19 cellular contexts compared by ENCODE assay signal in genomic region chr2:100130595-100131391, GRCh38. TPM values are rescaled to one million over a fixed set of nuclear protein-coding genes. Genes with fewer than 3 reads are reported as not detected.
DNase-seq lines count a peak whose midpoint lies in the region; ATAC-seq and TF ChIP-seq lines count a peak whose summit lies in the region.
"Had no signal": no experiment of that assay in that cellular context is flagged by ENCODE, and none has a peak within 500 bp of the region (broad histone marks: within the 10 kb centered on the region; RNA-seq: fewer than 3 reads in every experiment).

No MANE protein-coding gene starts in this region.

- DNase-seq in activated naive CD4-positive, alpha-beta T cell treated with anti-CD3 and anti-CD28 coated beads, Interleukin-2, amount 50 U/mL, for 16 hours, result no peak
- DNase-seq in endodermal cell (peak; percentile 9), OCI-M1 (lab: John Stamatoyannopoulos, UW) (no peak), GM10266 (ENCODE audit: extremely low spot score) (no peak)
- no peak for DNase-seq in activated CD8-positive, alpha-beta memory T cell treated with anti-CD3 and anti-CD28 coated beads, Interleukin-2, amount 50 U/mL, for 48 hours
- DNase-seq: AML-193; CD4-positive, alpha-beta memory T cell; DND-41; GDM1; MG63; NCI-H1092 treated with DMSO at 0.1 percent for 48 hours; NCI-H1694 treated with DMSO at 0.1 percent for 48 hours; NCI-H2171; NCI-H774; SIG-M5 had no signal

- no peaks in the 10 kb centered on the region for H3K4me1 Mint-ChIP-seq in activated naive CD4-positive, alpha-beta T cell treated with anti-CD3 and anti-CD28 coated beads, Interleukin-2, amount 50 U/mL, for 24 hours
- H3K4me1 Mint-ChIP-seq in endodermal cell, result no peaks in the 10 kb centered on the region
- H3K4me1 Mint-ChIP-seq: CD4-positive, alpha-beta memory T cell; GM23338 had no signal

- H3K27ac ChIP-seq in endodermal cell (ENCODE audit: low read depth, low read length), result no peak overlapping the region
- H3K27ac ChIP-seq: KMS-11 had no signal

- H3K36me3 Mint-ChIP-seq in activated naive CD4-positive, alpha-beta T cell treated with anti-CD3 and anti-CD28 coated beads, Interleukin-2, amount 50 U/mL, for 24 hours, result peaks cover 7% of the 10 kb centered on the region
- no peaks in the 10 kb centered on the region for H3K36me3 Mint-ChIP-seq in endodermal cell (ENCODE audit: low read depth)
- H3K36me3 Mint-ChIP-seq: CD4-positive, alpha-beta memory T cell had no signal

- no peaks in the 10 kb centered on the region for H3K36me3 ChIP-seq in endodermal cell (ENCODE audit: control insufficient read depth, insufficient read depth, low read length)
- H3K36me3 ChIP-seq: MG63 had no signal

- H3K27me3 Mint-ChIP-seq in activated naive CD4-positive, alpha-beta T cell treated with anti-CD3 and anti-CD28 coated beads, Interleukin-2, amount 50 U/mL, for 24 hours, result no peaks in the 10 kb centered on the region
- H3K27me3 Mint-ChIP-seq in endodermal cell (ENCODE audit: insufficient read depth), result peaks cover 71% of the 10 kb centered on the region
- H3K27me3 Mint-ChIP-seq: CD4-positive, alpha-beta memory T cell had no signal

- peaks cover 4% of the 10 kb centered on the region for H3K4me1 ChIP-seq in endodermal cell (ENCODE audit: control insufficient read depth, insufficient read depth, low read length)

- 84 to 100% methylated on average over 1 to 4 of the region's 5 CpGs for WGBS in endodermal cell (ENCODE audit: insufficient coverage in 1 of 2, insufficient read length in 1 of 2), 2 experiments

- H3K4me3 Mint-ChIP-seq in activated naive CD4-positive, alpha-beta T cell treated with anti-CD3 and anti-CD28 coated beads, Interleukin-2, amount 50 U/mL, for 24 hours, result no peak overlapping the region
- H3K4me3 Mint-ChIP-seq in endodermal cell, result no peak overlapping the region
- H3K4me3 Mint-ChIP-seq: CD4-positive, alpha-beta memory T cell; GM23338 had no signal

- peak; percentile 50 for ATAC-seq in HG02885 (IDR thresholded peaks at IDR 0.05; ENCODE audit: poor library complexity, unreplicated experiment)
- ATAC-seq: GM23338 had no signal

- H3K9ac ChIP-seq in endodermal cell (ENCODE audit: extremely low read depth, low read length, poor library complexity, severe bottlenecking), result no peak overlapping the region
- H3K9ac ChIP-seq: KMS-11 had no signal

- H3K9me3 Mint-ChIP-seq in activated naive CD4-positive, alpha-beta T cell treated with anti-CD3 and anti-CD28 coated beads, Interleukin-2, amount 50 U/mL, for 24 hours, result no peaks in the 10 kb centered on the region
- no peaks in the 10 kb centered on the region for H3K9me3 Mint-ChIP-seq in endodermal cell
- H3K9me3 Mint-ChIP-seq: CD4-positive, alpha-beta memory T cell; GM23338 had no signal

- TF ChIP-seq CTCF in endodermal cell (conservative IDR thresholded peaks at IDR 0.05) (no peak), GM10266 (IDR thresholded peaks at IDR 0.05; ENCODE audit: control insufficient read depth, insufficient read depth, low read depth, missing control alignments) (no peak)

- no peaks in the 10 kb centered on the region for H3K9me3 ChIP-seq in endodermal cell (ENCODE audit: control insufficient read depth, low read length)
- H3K9me3 ChIP-seq: MG63 had no signal

- H3K27me3 ChIP-seq in endodermal cell (ENCODE audit: control insufficient read depth, insufficient read depth, low read length, poor library complexity, severe bottlenecking), result peaks cover 70% of the 10 kb centered on the region
- H3K27me3 ChIP-seq: MG63 had no signal

- peak overlapping the region; percentile 3 for H3K27ac Mint-ChIP-seq in activated naive CD4-positive, alpha-beta T cell treated with anti-CD3 and anti-CD28 coated beads, Interleukin-2, amount 50 U/mL, for 24 hours
- H3K27ac Mint-ChIP-seq in endodermal cell, result no peak overlapping the region
- H3K27ac Mint-ChIP-seq: CD4-positive, alpha-beta memory T cell; GM23338 had no signal

- no peak overlapping the region for H3K4me3 ChIP-seq in endodermal cell (ENCODE audit: low read length)
- H3K4me3 ChIP-seq: GM23338, MG63 had no signal

RNA-seq across cellular contexts. Expression of gene AFF3, which starts 11.6 kb away (rescaled TPM):
- under 1 TPM; 0.62 to 0.73 TPM for total RNA-seq in endodermal cell
- polyA plus RNA-seq in endodermal cell (2013, experiment 1 of 2), result 26.6 TPM
- polyA plus RNA-seq in endodermal cell (2013, experiment 2 of 2), result 29.6 TPM
